Comparison of ENCODE assay signal across 26 cellular contexts in the genomic region with DNA sequence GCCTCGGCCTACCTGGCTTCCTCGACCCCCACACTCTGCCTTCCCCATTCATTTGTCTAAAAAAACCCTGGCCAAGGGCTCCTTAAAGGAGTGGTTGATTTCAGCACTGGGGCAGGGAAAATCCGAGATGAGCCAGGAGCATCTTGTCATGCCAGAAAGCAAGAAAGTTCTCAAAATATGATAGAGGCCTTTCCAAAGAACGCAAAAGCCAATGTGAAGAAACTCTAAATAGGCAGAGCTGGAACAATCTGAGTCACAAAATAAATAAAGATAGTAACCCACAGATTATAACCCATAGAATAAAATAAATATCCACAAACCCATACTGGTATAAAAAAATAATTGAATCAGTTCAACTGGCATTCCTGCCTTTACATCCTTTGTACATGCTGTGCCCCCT.
DNase-seq lines count a peak whose midpoint lies in the region; ATAC-seq and TF ChIP-seq lines count a peak whose summit lies in the region.
"Had no signal": no experiment of that assay in that cellular context is flagged by ENCODE, and none has a peak within 500 bp of the region (broad histone marks: within the 10 kb centered on the region; RNA-seq: fewer than 3 reads in every experiment).

No MANE protein-coding gene starts in this region.

- H3K4me1 ChIP-seq in IMR-90 (ENCODE audit: control insufficient read depth, insufficient read depth, low read length) (no peaks in the 10 kb centered on the region), fibroblast of lung (ENCODE audit: control insufficient read depth, extremely low read depth, insufficient read depth, low read length) (no peaks in the 10 kb centered on the region)
- H3K4me1 ChIP-seq: A549, SJSA1 had no signal

- H3K9ac ChIP-seq in IMR-90 (ENCODE audit: low read depth, low read length) (no peak overlapping the region), fibroblast of lung (ENCODE audit: insufficient read depth, low read length) (no peak overlapping the region)

- no peak overlapping the region for H3K27ac Mint-ChIP-seq in activated naive CD4-positive, alpha-beta T cell treated with anti-CD3 and anti-CD28 coated beads, Interleukin-2, amount 50 U/mL, for 72 hours
- H3K27ac Mint-ChIP-seq: CD4-positive, alpha-beta memory T cell; GM23338; H9; HFFc6 had no signal

- H2BK120ac ChIP-seq in IMR-90 (ENCODE audit: low read depth, low read length), result no peak overlapping the region

- H3K18ac ChIP-seq in IMR-90 (ENCODE audit: low read depth, low read length), result no peak overlapping the region

- no peak overlapping the region for H3K23ac ChIP-seq in IMR-90 (ENCODE audit: low read depth, low read length)

- no peak overlapping the region for H3K4ac ChIP-seq in IMR-90 (ENCODE audit: low read depth, low read length)

- H3K4me3 ChIP-seq in IMR-90 (ENCODE audit: insufficient read depth, low read depth, low read length) (no peak overlapping the region), astrocyte of the cerebellum (ENCODE audit: low read depth, low read length) (no peak overlapping the region), fibroblast of lung (replicated peaks in 1 of 4; ENCODE audit: control extremely low read depth in 1 of 4, insufficient read depth in 1 of 4, low read depth in 3 of 4, low read length in 4 of 4) (no peak overlapping the region)
- H3K4me3 ChIP-seq: A549, GM12878, GM23338, PC-9, SJSA1 had no signal

- no peak overlapping the region for H3K27ac ChIP-seq in IMR-90 (ENCODE audit: insufficient read depth, low read length)
- no peak overlapping the region for H3K27ac ChIP-seq in fibroblast of lung (ENCODE audit: insufficient read depth, low read length)
- H3K27ac ChIP-seq: A549, PC-9, SJSA1 had no signal

- H3K36me3 Mint-ChIP-seq in activated naive CD4-positive, alpha-beta T cell treated with anti-CD3 and anti-CD28 coated beads, Interleukin-2, amount 50 U/mL, for 72 hours, result no peaks in the 10 kb centered on the region
- H3K36me3 Mint-ChIP-seq: CD4-positive, alpha-beta memory T cell had no signal

- H3K79me1 ChIP-seq in IMR-90 (ENCODE audit: low read depth in 1 of 2, low read length in 2 of 2), result no peaks in the 10 kb centered on the region

- H3K14ac ChIP-seq in IMR-90 (replicated peaks; ENCODE audit: low read depth, low read length), result no peak overlapping the region

- H3K9me3 Mint-ChIP-seq in activated naive CD4-positive, alpha-beta T cell treated with anti-CD3 and anti-CD28 coated beads, Interleukin-2, amount 50 U/mL, for 72 hours, result peaks cover 2 to 6% of the 10 kb centered on the region in 2 donors
- H3K9me3 Mint-ChIP-seq: H9, HFFc6 had no signal

- H3K9me1 ChIP-seq in IMR-90 (ENCODE audit: insufficient read depth, low read length), result no peaks in the 10 kb centered on the region

- CTCF ChIA-PET in IMR-90 (lab: Yijun Ruan, JAX), result no interaction called here

- H2AFZ ChIP-seq in IMR-90 (replicated peaks; ENCODE audit: low read length, poor library complexity) (peak overlapping the region; percentile 53), fibroblast of lung (ENCODE audit: low read length) (no peak overlapping the region)
- H2AFZ ChIP-seq: GM23338, PC-9 had no signal

- TF ChIP-seq CTCF in IMR-90 (conservative IDR thresholded peaks at IDR 0.05; ENCODE audit: low read depth, low read length) (no peak), astrocyte of the cerebellum (IDR thresholded peaks at IDR 0.05; ENCODE audit: low read depth, low read length, missing control alignments) (no peak), fibroblast of lung (conservative IDR thresholded peaks at IDR 0.05 in 1 of 2, IDR thresholded peaks at IDR 0.05 in 1 of 2; ENCODE audit: low read depth in 1 of 2, low read length in 2 of 2) (no peak)

- H4K8ac ChIP-seq in IMR-90 (ENCODE audit: low read depth in 2 of 2, low read length in 2 of 2), result no peak overlapping the region

- ATAC-seq in IMR-90 (ENCODE audit: low read depth) (no peak), HG03108 (IDR thresholded peaks at IDR 0.05; ENCODE audit: unreplicated experiment) (no peak)
- ATAC-seq in activated naive CD4-positive, alpha-beta T cell treated with anti-CD3 and anti-CD28 coated beads, Interleukin-2, amount 50 U/mL, for 72 hours, result no peak
- ATAC-seq: A549, GM12878, GM23338, Right ventricle myocardium inferior had no signal

- H3K36me3 ChIP-seq in IMR-90 (ENCODE audit: control insufficient read depth, insufficient read depth, low read length) (no peaks in the 10 kb centered on the region), fibroblast of lung (ENCODE audit: control insufficient read depth, insufficient read depth, low read length) (no peaks in the 10 kb centered on the region)
- H3K36me3 ChIP-seq: SJSA1 had no signal

- no peak overlapping the region for H2AK9ac ChIP-seq in IMR-90 (replicated peaks; ENCODE audit: low read depth, low read length, poor library complexity)

- no peak overlapping the region for H2BK20ac ChIP-seq in IMR-90 (ENCODE audit: low read depth, low read length)

- H4K20me1 ChIP-seq in IMR-90 (ENCODE audit: insufficient read depth, low read length) (no peaks in the 10 kb centered on the region), fibroblast of lung (ENCODE audit: control insufficient read depth, extremely low read depth, insufficient read depth, low read length) (no peaks in the 10 kb centered on the region)

- peak; percentile 52 for DNase-seq in IMR-90
- DNase-seq in astrocyte of the cerebellum (ENCODE audit: low read depth), result peak; percentile 8
- DNase-seq in fibroblast of lung (ENCODE audit: low read depth in 2 of 2), result peak; percentile 40 to 45
- peak; percentile 8 for DNase-seq in iris pigment epithelial cell (ENCODE audit: low read depth)
- no peak for DNase-seq in activated naive CD4-positive, alpha-beta T cell (lab: John Stamatoyannopoulos, UW)
- DNase-seq in activated naive CD4-positive, alpha-beta T cell treated with anti-CD3 and anti-CD28 coated beads, Interleukin-2, amount 50 U/mL, for 72 hours (ENCODE audit: low spot score in 2 of 2), result no peak
- DNase-seq: C1 segment of cervical spinal cord; CD4-positive, alpha-beta memory T cell; COR-L47; DMS53; H9; HFFc6; KBM-7; NCI-H1048; NCI-H1417; NCI-H1694 treated with DMSO at 0.1 percent for 48 hours; NCI-H2081; NCI-H2227 treated with DMSO at 0.1 percent for 48 hours; NCI-H526 treated with DMSO at 0.1 percent for 48 hours; PC-9 had no signal

- no peak overlapping the region for H2BK5ac ChIP-seq in IMR-90 (ENCODE audit: low read depth, low read length, poor library complexity, severe bottlenecking)

- H4K5ac ChIP-seq in IMR-90 (ENCODE audit: low read depth, low read length), result no peak overlapping the region

- peaks cover 2% of the 10 kb centered on the region for H3K27me3 ChIP-seq in IMR-90 (ENCODE audit: control insufficient read depth, insufficient read depth, low read length)
- H3K27me3 ChIP-seq in fibroblast of lung (ENCODE audit: control insufficient read depth, insufficient read depth, low read length), result no peaks in the 10 kb centered on the region
- H3K27me3 ChIP-seq: SJSA1 had no signal

- no peak for TF ChIP-seq POLR2A in IMR-90 (IDR thresholded peaks at IDR 0.05; ENCODE audit: low read depth, low read length)

- in situ Hi-C loops in IMR-90 (cut with MboI; ENCODE audit: low sequenced_read_pairs), result no loop called here
- in situ Hi-C loops in astrocyte of the cerebellum (cut with HindIII; ENCODE audit: low sequenced_read_pairs), result no loop called here

- no peak overlapping the region for H4K91ac ChIP-seq in IMR-90 (ENCODE audit: insufficient read depth, low read depth, low read length)

- intact Hi-C loops in IMR-90 (cut with micrococcal nuclease), result no loop called here

- 60% methylated on average over 1 of the region's 4 CpGs; no CpG with 5 or more reads in 1 of the 2 experiments for WGBS in IMR-90 (ENCODE audit: extremely low coverage in 2 of 2, insufficient read length in 1 of 2), 2 experiments

- H2BK15ac ChIP-seq in IMR-90 (ENCODE audit: low read depth, low read length), result no peak overlapping the region

- TF ChIP-seq RAD21 in IMR-90 (IDR thresholded peaks at IDR 0.05; ENCODE audit: low read length), result no peak

- H3K4me2 ChIP-seq in IMR-90 (ENCODE audit: low read depth, low read length), result no peak overlapping the region
- no peak overlapping the region for H3K4me2 ChIP-seq in fibroblast of lung (ENCODE audit: extremely low read depth, insufficient read depth, low read length)
- H3K4me2 ChIP-seq: A549, GM23338, PC-9 had no signal

- POLR2A ChIA-PET in IMR-90 (lab: Charles Lee; ENCODE audit: unreplicated experiment), result no interaction called here

- no peak overlapping the region for H3K56ac ChIP-seq in IMR-90 (ENCODE audit: extremely low read depth, insufficient read depth, low read length)

- H3K79me2 ChIP-seq in fibroblast of lung (ENCODE audit: control insufficient read depth, insufficient read depth, low read length), result no peaks in the 10 kb centered on the region

- BruUV-seq in IMR-90 (replicated peaks; lab: Mats Ljungman, UMichigan), result no TSS peak

- no peak overlapping the region for H2AK5ac ChIP-seq in IMR-90 (ENCODE audit: low read depth, low read length)

- H3K9me3 ChIP-seq in IMR-90 (ENCODE audit: control insufficient read depth, insufficient read depth, low read length) (peaks cover 9% of the 10 kb centered on the region), fibroblast of lung (ENCODE audit: control insufficient read depth, insufficient read depth, low read depth, low read length) (no peaks in the 10 kb centered on the region)
- H3K9me3 ChIP-seq: A549 had no signal

- dilution Hi-C loops in IMR-90 (cut with HindIII; ENCODE audit: low sequenced_read_pairs, unreplicated experiment), result no loop called here

TF ChIP-seq in IMR-90, 13 proteins besides CTCF, POLR2A, EP300 and RAD21 (continues in another document):
- TF ChIP-seq MAZ (IDR thresholded peaks at IDR 0.05; ENCODE audit: borderline replicate concordance, low read depth, low read length), result no peak
- TF ChIP-seq NFE2L2 (IDR thresholded peaks at IDR 0.05; ENCODE audit: low read depth, low read length), result no peak
- no peak for TF ChIP-seq MXI1 (IDR thresholded peaks at IDR 0.05; ENCODE audit: borderline replicate concordance, low read depth, low read length)
- TF ChIP-seq RFX5 (IDR thresholded peaks at IDR 0.05; ENCODE audit: low read depth, low read length), result no peak
- TF ChIP-seq, protein P1, sequence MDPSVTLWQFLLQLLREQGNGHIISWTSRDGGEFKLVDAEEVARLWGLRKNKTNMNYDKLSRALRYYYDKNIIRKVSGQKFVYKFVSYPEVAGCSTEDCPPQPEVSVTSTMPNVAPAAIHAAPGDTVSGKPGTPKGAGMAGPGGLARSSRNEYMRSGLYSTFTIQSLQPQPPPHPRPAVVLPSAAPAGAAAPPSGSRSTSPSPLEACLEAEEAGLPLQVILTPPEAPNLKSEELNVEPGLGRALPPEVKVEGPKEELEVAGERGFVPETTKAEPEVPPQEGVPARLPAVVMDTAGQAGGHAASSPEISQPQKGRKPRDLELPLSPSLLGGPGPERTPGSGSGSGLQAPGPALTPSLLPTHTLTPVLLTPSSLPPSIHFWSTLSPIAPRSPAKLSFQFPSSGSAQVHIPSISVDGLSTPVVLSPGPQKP (IDR thresholded peaks at IDR 0.05; ENCODE audit: borderline replicate concordance, low read depth, low read length), result no peak
- no peak for TF ChIP-seq RCOR1 (IDR thresholded peaks at IDR 0.05; ENCODE audit: insufficient replicate concordance, low read length)
- no peak for TF ChIP-seq CEBPB (IDR thresholded peaks at IDR 0.05; ENCODE audit: low read depth, low read length)
- no peak for TF ChIP-seq CHD1 (IDR thresholded peaks at IDR 0.05; ENCODE audit: low read depth, low read length)
- no peak for TF ChIP-seq FOS (IDR thresholded peaks at IDR 0.05; ENCODE audit: low read depth, low read length)

Comparison
In these comparisons a context has a peak if more than half of its experiments do, and no peak if none do; other contexts are left out.
1. DNase-seq: peak in IMR-90 (single experiment), astrocyte of the cerebellum (single experiment), fibroblast of lung (2 of 2) and iris pigment epithelial cell (single experiment); none in activated naive CD4-positive, alpha-beta T cell (0 of 4) and activated naive CD4-positive, alpha-beta T cell treated with anti-CD3 and anti-CD28 coated beads, Interleukin-2, amount 50 U/mL, for 72 hours (0 of 2).